Comparison of ENCODE assay signal across 8 cellular contexts in the genomic region with DNA sequence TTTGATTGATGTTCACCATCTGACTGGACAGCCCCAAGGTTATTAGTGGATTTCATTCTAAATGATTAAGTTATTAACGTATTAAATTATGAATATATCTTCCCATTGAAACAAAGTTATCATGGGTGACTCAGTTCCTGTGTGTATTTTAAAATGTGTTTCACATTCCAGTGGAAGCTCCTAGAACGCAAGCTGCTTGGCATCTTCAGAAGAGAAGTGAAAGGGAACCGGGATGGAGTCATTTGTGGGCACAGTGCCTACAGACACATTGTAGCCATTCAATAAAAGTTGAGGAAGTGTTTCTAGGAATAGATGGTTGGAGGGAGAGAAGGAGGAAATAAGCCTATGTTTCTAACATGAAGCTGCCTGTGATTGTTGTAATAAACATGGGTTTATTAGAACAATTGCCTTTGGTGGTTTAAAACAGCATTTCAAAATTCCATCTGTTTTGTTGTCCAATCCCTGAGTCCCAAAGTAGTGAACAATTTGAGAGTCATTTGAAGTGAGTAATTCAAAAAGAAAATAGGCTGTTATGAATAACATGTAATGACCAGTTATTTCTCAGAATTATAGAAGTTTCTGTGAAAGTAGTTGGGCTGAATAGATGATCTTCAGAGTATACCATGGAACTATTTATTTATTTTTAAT.
DNase-seq lines count a peak whose midpoint lies in the region; ATAC-seq, FAIRE-seq and TF ChIP-seq lines count a peak whose summit lies in the region.
"Had no signal": no experiment of that assay in that cellular context is flagged by ENCODE, and none has a peak within 500 bp of the region (broad histone marks: within the 10 kb centered on the region; RNA-seq: fewer than 3 reads in every experiment).

No MANE protein-coding gene starts in this region.

- TF ChIP-seq POLR2A in transverse colon (IDR thresholded peaks at IDR 0.05) = no peak

- FAIRE-seq in HTR-8/SVneo (lab: Jason Lieb, UNC) (peak; percentile 51), islet of Langerhans (lab: Jason Lieb, UNC) (peak; percentile 56)

- H3K27me3 ChIP-seq in transverse colon = no peaks in the 10 kb centered on the region
- H3K27me3 ChIP-seq: Peyer's patch had no signal

- no peak overlapping the region for H3K4me3 ChIP-seq in transverse colon
- H3K4me3 ChIP-seq: Peyer's patch had no signal

- in situ Hi-C loops in transverse colon (cut with MboI; ENCODE audit: low pct_ligation_motif_present in 1 of 4, low pct_unique_long_range_greater_than_20kb in 1 of 4, low sequenced_read_pairs in 3 of 4) = no loop called here

- CTCF ChIA-PET in MCF 10A (lab: Yijun Ruan, JAX) = interaction anchor here (0.8 to 1.6 kb wide), 3 partner anchors 19 to 143 kb away, joined by 3 to 6 read pairs (median 3); no protein-coding TSS in a partner anchor

- H3K27ac ChIP-seq in transverse colon = no peak overlapping the region
- H3K27ac ChIP-seq: Peyer's patch had no signal

- TF ChIP-seq EP300 in transverse colon (IDR thresholded peaks at IDR 0.05; ENCODE audit: low read depth) = no peak

- peaks cover 13% of the 10 kb centered on the region for H3K4me1 Mint-ChIP-seq in MCF 10A (ENCODE audit: insufficient read depth, unreplicated experiment)

- intact Hi-C loops in MCF 10A (cut with micrococcal nuclease) (loop anchor here (1.0 kb wide), 1 partner anchor 142 kb away; no protein-coding TSS in a partner anchor), transverse colon (cut with DNase I; ENCODE audit: low total_unique reads) (no loop called here)

- H3K9me3 ChIP-seq in transverse colon = no peaks in the 10 kb centered on the region
- H3K9me3 ChIP-seq: Peyer's patch had no signal

- H3K9me3 Mint-ChIP-seq in MCF 10A (ENCODE audit: unreplicated experiment) = no peaks in the 10 kb centered on the region

- 21 to 24% methylated on average over 3 of the region's 3 CpGs for WGBS in transverse colon (ENCODE audit: low coverage in 1 of 2), 2 donors

- no peaks in the 10 kb centered on the region for H3K36me3 ChIP-seq in transverse colon
- H3K36me3 ChIP-seq: Peyer's patch had no signal

- no peak overlapping the region for H3K27ac Mint-ChIP-seq in MCF 10A (ENCODE audit: low read depth, unreplicated experiment)

- TF ChIP-seq CTCF in MCF 10A (IDR thresholded peaks at IDR 0.05; ENCODE audit: unreplicated experiment) (no peak), transverse colon (IDR thresholded peaks at IDR 0.05) (no peak)

- peaks cover 0 to 22% (median 5%) of the 10 kb centered on the region in 4 donors for H3K4me1 ChIP-seq in transverse colon
- H3K4me1 ChIP-seq: Peyer's patch had no signal

- ATAC-seq in GM21360 (IDR thresholded peaks at IDR 0.05; ENCODE audit: unreplicated experiment) = no peak

- H3K27me3 Mint-ChIP-seq in MCF 10A (ENCODE audit: insufficient read depth, unreplicated experiment) = no peaks in the 10 kb centered on the region

- POLR2A ChIA-PET in MCF 10A (lab: Yijun Ruan, JAX) = interaction anchor here (0.6 to 2.2 kb wide), 5 partner anchors 12 to 95 kb away, joined by 3 to 9 read pairs (median 5); no protein-coding TSS in a partner anchor

- peak; percentile 53 for DNase-seq in HTR-8/SVneo (ENCODE audit: insufficient read length, low spot score)
- DNase-seq in MCF 10A (ENCODE audit: unreplicated experiment) = peak; percentile 89
- peak; percentile 59 for DNase-seq in transverse colon
- no peak for DNase-seq in SIG-M5 treated with dmso at 0.1 percent for 504 hours (lab: John Stamatoyannopoulos, UW; ENCODE audit: unreplicated experiment)
- DNase-seq in stimulated activated CD4-positive, alpha-beta T cell treated with anti-CD3 and anti-CD28 coated beads, Interleukin-2, amount 100 ng/mL, for 48 hours = no peak

- no TSS peak for BruUV-seq in MCF 10A (replicated peaks; lab: Mats Ljungman, UMichigan)

- H3K4me3 Mint-ChIP-seq in MCF 10A (ENCODE audit: unreplicated experiment) = no peak overlapping the region

- peaks cover 5% of the 10 kb centered on the region for H3K36me3 Mint-ChIP-seq in MCF 10A (ENCODE audit: insufficient read depth, unreplicated experiment)

Comparison
In these comparisons a context has a peak if more than half of its experiments do, and no peak if none do; other contexts are left out.
1. DNase-seq: peak in HTR-8/SVneo (single experiment), MCF 10A (single experiment) and transverse colon (single experiment); none in SIG-M5 treated with dmso at 0.1 percent for 504 hours (single experiment) and stimulated activated CD4-positive, alpha-beta T cell treated with anti-CD3 and anti-CD28 coated beads, Interleukin-2, amount 100 ng/mL, for 48 hours (0 of 2).